In the genomic region with DNA sequence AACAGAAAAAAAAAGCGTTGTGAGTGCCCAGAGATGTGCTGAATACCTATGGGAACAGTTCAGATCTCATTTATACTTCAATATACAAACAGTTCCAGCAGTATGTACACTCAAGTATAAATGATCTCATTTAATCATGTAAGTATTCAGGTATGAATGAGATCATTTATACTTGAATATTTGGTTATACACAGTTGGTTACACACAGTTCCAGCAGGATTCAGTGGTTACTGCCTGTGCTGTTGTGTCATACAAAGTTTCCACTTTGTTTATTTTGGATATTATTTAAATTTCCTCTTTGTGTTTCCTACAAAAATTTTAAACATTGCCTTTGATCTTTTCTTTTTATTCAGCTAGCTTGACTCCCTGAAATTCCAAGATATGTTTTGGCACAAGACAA, we compare ENCODE assay signal across 19 cellular contexts.
DNase-seq lines count a peak whose midpoint lies in the region; ATAC-seq, FAIRE-seq and TF ChIP-seq lines count a peak whose summit lies in the region.
"Had no signal": no experiment of that assay in that cellular context is flagged by ENCODE, and none has a peak within 500 bp of the region (broad histone marks: within the 10 kb centered on the region; RNA-seq: fewer than 3 reads in every experiment).

No MANE protein-coding gene starts in this region.

- H3K9me2 ChIP-seq in HCT116 (ENCODE audit: insufficient read depth) = 0 out of 2 replicates have a peak, but pooled peaks cover 3% of the 10 kb centered on the region

- BruUV-seq in HCT116 (replicated peaks; lab: Mats Ljungman, UMichigan) = no TSS peak

- TF ChIP-seq CTCF in HCT116 (IDR thresholded peaks at IDR 0.05 in 2 of 3, conservative IDR thresholded peaks at IDR 0.05 in 1 of 3; ENCODE audit: borderline replicate concordance in 1 of 3, insufficient read depth in 1 of 3, low read depth in 2 of 3, low read length in 2 of 3) = no peak
- no peak for TF ChIP-seq CTCF in fibroblast of villous mesenchyme (IDR thresholded peaks at IDR 0.05; ENCODE audit: insufficient read depth, low read depth, low read length)

- no peaks in the 10 kb centered on the region for H4K20me1 ChIP-seq in HCT116 (ENCODE audit: insufficient read depth)

- CTCF ChIA-PET in HCT116 (lab: Charles Lee) = no interaction called here

- H2AFZ ChIP-seq in HCT116 (ENCODE audit: low read depth, low read length, poor library complexity, severe bottlenecking) = peak overlapping the region; percentile 89
- H2AFZ ChIP-seq: parathyroid adenoma had no signal

- POLR2A ChIA-PET in HCT116 (lab: Charles Lee) = no interaction called here

- H3K36me3 ChIP-seq in HCT116 (ENCODE audit: control insufficient read depth in 1 of 2, insufficient read depth in 2 of 2, low read length in 2 of 2) (no peaks in the 10 kb centered on the region), HAP-1 (replicated peaks) (no peaks in the 10 kb centered on the region)
- H3K36me3 ChIP-seq: vagina had no signal

- no peak for TF ChIP-seq POLR2A in HCT116 (IDR thresholded peaks at IDR 0.05; ENCODE audit: borderline replicate concordance, extremely low read depth, insufficient read depth, insufficient read length)

- ATAC-seq in HCT116 (no peak), GM19397 (IDR thresholded peaks at IDR 0.05; ENCODE audit: unreplicated experiment) (no peak)
- ATAC-seq: stimulated activated naive CD8-positive, alpha-beta T cell treated with anti-CD3 and anti-CD28 coated beads, Interleukin-15, amount 100 ng/mL, for 72 hours had no signal

- no peak for TF ChIP-seq RAD21 in HCT116 (IDR thresholded peaks at IDR 0.05; ENCODE audit: low read depth)

- H3K4me1 ChIP-seq in HCT116 (ENCODE audit: control insufficient read depth in 1 of 2, insufficient read depth in 2 of 2, low read length in 2 of 2) (peaks cover 11 to 15% of the 10 kb centered on the region in 2 experiments), HAP-1 (peaks cover 7% of the 10 kb centered on the region; the same call in 1 of the 2 replicates)
- H3K4me1 ChIP-seq: parathyroid adenoma, vagina had no signal

- DNase-seq in HCT116 (ENCODE audit: low read depth, low spot score) (no peak), amniotic epithelial cell (ENCODE audit: low read depth) (peak; percentile 29), fibroblast of villous mesenchyme (ENCODE audit: low read depth) (peak; percentile 39), urothelium cell line (ENCODE audit: low spot score) (peak; percentile 21), HAP-1 (ENCODE audit: low spot score in 2 of 2) (no peak), Kasumi-1 (lab: John Stamatoyannopoulos, UW) (no peak)
- DNase-seq: activated CD4-positive, CD25-positive, alpha-beta regulatory T cell treated with anti-CD3 and anti-CD28 coated beads, Interleukin-2, amount 50 U/mL, for 72 hours; activated naive CD4-positive, alpha-beta T cell treated with Interleukin-2 at 50 U/mL for 16 hours; CD4-positive, CD25-positive, alpha-beta regulatory T cell; left cardiac atrium; NCI-H1930; NCI-H526 treated with DMSO at 0.1 percent for 48 hours; RPMI8226; stimulated activated CD4-positive, alpha-beta T cell treated with anti-CD3 and anti-CD28 coated beads, Interleukin-12 subunit alpha, Interleukin-12 subunit beta, amount 100 ng/mL, for 4 hours; stimulated activated naive CD8-positive, alpha-beta T cell treated with anti-CD3 and anti-CD28 coated beads, Interleukin-15, amount 100 ng/mL, for 72 hours; T-helper 2 cell had no signal

- H3K27ac ChIP-seq in HCT116 (ENCODE audit: low read depth, low read length) = no peak overlapping the region; the same call in 1 of the 2 replicates
- H3K27ac ChIP-seq: parathyroid adenoma, vagina had no signal

- H3K4me3 ChIP-seq in HCT116 (replicated peaks in 1 of 2; ENCODE audit: low read depth in 1 of 2, low read length in 2 of 2) (no peak overlapping the region), fibroblast of villous mesenchyme (ENCODE audit: low read depth, low read length) (no peak overlapping the region), HAP-1 (no peak overlapping the region)
- H3K4me3 ChIP-seq: vagina had no signal

- RAD21 ChIA-PET in HCT116 (lab: Charles Lee; ENCODE audit: low non-redundant PET in 1 of 2, low total read pairs in 2 of 2, uncharacterized antibody in 2 of 2, unreplicated experiment in 2 of 2) = no interaction called here

- in situ Hi-C loops in HAP-1 (cut with MboI; ENCODE audit: low sequenced_read_pairs) = no loop called here

- H3K79me2 ChIP-seq in HCT116 (ENCODE audit: insufficient read depth, low read length) = no peaks in the 10 kb centered on the region
- H3K79me2 ChIP-seq: parathyroid adenoma had no signal

- no peak for FAIRE-seq in urothelium cell line (lab: Jason Lieb, UNC)

- H3K4me2 ChIP-seq in HCT116 (ENCODE audit: low read length) = 0 out of 2 replicates have a peak overlapping the region, but pooled peaks have one; percentile 38

- no peaks in the 10 kb centered on the region for H3K9me3 ChIP-seq in HCT116 (ENCODE audit: control insufficient read depth in 1 of 2, insufficient read depth in 1 of 2, low read depth in 1 of 2, low read length in 2 of 2)
- no peaks in the 10 kb centered on the region for H3K9me3 ChIP-seq in HAP-1
- H3K9me3 ChIP-seq: vagina had no signal

- intact Hi-C loops in HCT116 (cut with micrococcal nuclease) = no loop called here

- H3K27me3 ChIP-seq in HCT116 (ENCODE audit: insufficient read depth, low read length) = no peaks in the 10 kb centered on the region
- H3K27me3 ChIP-seq in HAP-1 (ENCODE audit: low read depth) = no peaks in the 10 kb centered on the region
- H3K27me3 ChIP-seq: vagina had no signal

- no peak overlapping the region for H3K9ac ChIP-seq in HCT116 (ENCODE audit: low read length)
- H3K9ac ChIP-seq: parathyroid adenoma had no signal

TF ChIP-seq in HCT116, 20 proteins besides CTCF, POLR2A, EP300 and RAD21 (continues in another document):
- TF ChIP-seq TCF7L2 (IDR thresholded peaks at IDR 0.05; ENCODE audit: borderline replicate concordance, extremely low read depth, insufficient read depth, insufficient read length) (no peak), YY1 (IDR thresholded peaks at IDR 0.05; ENCODE audit: extremely low read depth, insufficient replicate concordance, low read depth, low read length) (no peak), ZFX (IDR thresholded peaks at IDR 0.05) (no peak), EZH2 (IDR thresholded peaks at IDR 0.05) (no peak), ZNF274 (IDR thresholded peaks at IDR 0.05; ENCODE audit: low read depth, low read length) (no peak), POLR2AphosphoS5 (IDR thresholded peaks at IDR 0.05; ENCODE audit: low read depth, low read length) (no peak), EGR1 (IDR thresholded peaks at IDR 0.05; ENCODE audit: low read depth) (no peak), SIN3A (IDR thresholded peaks at IDR 0.05; ENCODE audit: low read depth) (no peak), SP1 (IDR thresholded peaks at IDR 0.05; ENCODE audit: low read depth) (no peak), JUND (IDR thresholded peaks at IDR 0.05) (no peak), SRF (IDR thresholded peaks at IDR 0.05; ENCODE audit: low read depth) (no peak), ELF1 (IDR thresholded peaks at IDR 0.05; ENCODE audit: borderline replicate concordance, low read depth) (no peak), CEBPB (IDR thresholded peaks at IDR 0.05; ENCODE audit: low read depth) (no peak), CBX3 (IDR thresholded peaks at IDR 0.05; ENCODE audit: low read depth) (no peak), EZH2phosphoT487 (IDR thresholded peaks at IDR 0.05; ENCODE audit: borderline replicate concordance) (no peak)
- TF ChIP-seq, protein P1, sequence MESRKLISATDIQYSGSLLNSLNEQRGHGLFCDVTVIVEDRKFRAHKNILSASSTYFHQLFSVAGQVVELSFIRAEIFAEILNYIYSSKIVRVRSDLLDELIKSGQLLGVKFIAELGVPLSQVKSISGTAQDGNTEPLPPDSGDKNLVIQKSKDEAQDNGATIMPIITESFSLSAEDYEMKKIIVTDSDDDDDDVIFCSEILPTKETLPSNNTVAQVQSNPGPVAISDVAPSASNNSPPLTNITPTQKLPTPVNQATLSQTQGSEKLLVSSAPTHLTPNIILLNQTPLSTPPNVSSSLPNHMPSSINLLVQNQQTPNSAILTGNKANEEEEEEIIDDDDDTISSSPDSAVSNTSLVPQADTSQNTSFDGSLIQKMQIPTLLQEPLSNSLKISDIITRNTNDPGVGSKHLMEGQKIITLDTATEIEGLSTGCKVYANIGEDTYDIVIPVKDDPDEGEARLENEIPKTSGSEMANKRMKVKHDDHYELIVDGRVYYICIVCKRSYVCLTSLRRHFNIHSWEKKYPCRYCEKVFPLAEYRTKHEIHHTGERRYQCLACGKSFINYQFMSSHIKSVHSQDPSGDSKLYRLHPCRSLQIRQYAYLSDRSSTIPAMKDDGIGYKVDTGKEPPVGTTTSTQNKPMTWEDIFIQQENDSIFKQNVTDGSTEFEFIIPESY (IDR thresholded peaks at IDR 0.05; ENCODE audit: extremely low read depth, insufficient replicate concordance, low read length) = no peak
- TF ChIP-seq, protein P2, sequence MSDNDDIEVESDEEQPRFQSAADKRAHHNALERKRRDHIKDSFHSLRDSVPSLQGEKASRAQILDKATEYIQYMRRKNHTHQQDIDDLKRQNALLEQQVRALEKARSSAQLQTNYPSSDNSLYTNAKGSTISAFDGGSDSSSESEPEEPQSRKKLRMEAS (IDR thresholded peaks at IDR 0.05) = no peak
- TF ChIP-seq, protein P3, sequence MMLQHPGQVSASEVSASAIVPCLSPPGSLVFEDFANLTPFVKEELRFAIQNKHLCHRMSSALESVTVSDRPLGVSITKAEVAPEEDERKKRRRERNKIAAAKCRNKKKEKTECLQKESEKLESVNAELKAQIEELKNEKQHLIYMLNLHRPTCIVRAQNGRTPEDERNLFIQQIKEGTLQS (IDR thresholded peaks at IDR 0.05) = no peak

Comparison
In these comparisons a context has a peak if more than half of its experiments do, and no peak if none do; other contexts are left out.
1. DNase-seq: peak in amniotic epithelial cell (single experiment), fibroblast of villous mesenchyme (single experiment) and urothelium cell line (single experiment); none in HCT116 (single experiment), HAP-1 (0 of 2) and Kasumi-1 (0 of 2).